Comparison of ENCODE assay signal across 8 cellular contexts in the genomic region with DNA sequence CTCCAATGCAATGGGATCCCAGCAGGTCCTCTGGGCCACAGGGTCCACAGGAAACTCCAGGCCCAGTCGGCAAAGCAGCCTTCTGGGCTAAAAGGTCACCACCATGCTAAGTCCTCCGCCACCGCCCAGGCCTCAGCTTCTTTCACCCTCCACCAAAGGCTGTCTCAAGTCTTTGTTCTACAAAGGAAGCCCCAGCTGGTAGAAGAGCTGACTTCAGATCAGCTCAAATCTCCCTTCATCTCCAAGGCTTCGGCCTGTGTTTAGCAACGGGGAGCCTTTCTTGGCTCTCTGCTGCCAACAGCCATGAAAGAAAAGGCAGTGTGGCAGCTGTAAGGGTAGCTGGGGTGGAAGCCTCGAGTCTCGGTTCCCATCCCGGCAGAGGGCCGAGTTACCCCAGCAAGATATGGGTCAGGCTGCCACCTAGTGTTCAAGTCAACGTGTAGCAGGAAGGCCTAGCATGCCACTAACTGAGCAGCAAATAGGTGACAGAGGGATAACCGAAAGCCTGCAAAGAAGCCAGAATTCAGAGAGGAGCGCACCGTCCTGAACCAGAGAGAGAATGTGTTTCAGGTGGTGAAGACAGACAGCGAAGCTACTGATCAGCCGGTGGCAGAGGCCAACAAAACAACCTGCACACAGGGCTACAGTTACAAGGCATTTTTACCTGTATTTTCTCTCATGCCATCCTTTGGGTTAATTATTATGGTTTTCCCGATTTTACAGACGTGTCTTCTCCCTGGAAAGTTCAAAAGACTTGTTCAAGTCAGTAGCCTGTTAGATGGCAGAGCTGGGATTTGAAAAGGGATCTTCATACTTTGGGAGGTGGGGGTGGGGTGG. TPM values are rescaled to one million over a fixed set of nuclear protein-coding genes. Genes with fewer than 3 reads are reported as not detected.
DNase-seq lines count a peak whose midpoint lies in the region; ATAC-seq, FAIRE-seq and TF ChIP-seq lines count a peak whose summit lies in the region.

No MANE protein-coding gene starts in this region.

- DNase-seq in CD4-positive, CD25-positive, alpha-beta regulatory T cell = peak; percentile 26 to 74 (median 61)
- DNase-seq in GM19239 (ENCODE audit: insufficient read length, low spot score) (peak; percentile 71), NCI-H82 (lab: John Stamatoyannopoulos, UW) (peak; percentile 85), endothelial cell (ENCODE audit: low spot score) (peak; percentile 77)
- peak; percentile 76 for DNase-seq in activated CD8-positive, alpha-beta T cell treated with anti-CD3 and anti-CD28 coated beads for 36 hours
- peak; percentile 32 to 72 (median 59) for DNase-seq in naive thymus-derived CD4-positive, alpha-beta T cell
- peak; percentile 65 for DNase-seq in stimulated activated naive B cell treated with anti-CD40 and anti-IgM and Interleukin-4, amounts not matched to agents 10 μg/mL and 1 μg/mL and 100 μg/mL, for 72 hours

- FAIRE-seq in GM19239 (lab: Jason Lieb, UNC) = peak; percentile 91

- peaks cover 2% of the 10 kb centered on the region for H3K4me1 ChIP-seq in CD4-positive, CD25-positive, alpha-beta regulatory T cell (ENCODE audit: control insufficient read depth, insufficient read depth, low read length, poor library complexity, severe bottlenecking)
- H3K4me1 ChIP-seq in naive thymus-derived CD4-positive, alpha-beta T cell (ENCODE audit: control insufficient read depth in 2 of 2, insufficient read depth in 2 of 2, low read length in 2 of 2) = no peaks in the 10 kb centered on the region

- H3K27me3 Mint-ChIP-seq in CD4-positive, CD25-positive, alpha-beta regulatory T cell = peaks cover 31% of the 10 kb centered on the region
- H3K27me3 Mint-ChIP-seq in activated CD8-positive, alpha-beta T cell treated with anti-CD3 and anti-CD28 coated beads for 36 hours = peaks cover 24% of the 10 kb centered on the region
- peaks cover 3% of the 10 kb centered on the region for H3K27me3 Mint-ChIP-seq in endothelial cell (ENCODE audit: unreplicated experiment)
- peaks cover 15 to 30% (median 23%) of the 10 kb centered on the region in 5 donors for H3K27me3 Mint-ChIP-seq in naive thymus-derived CD4-positive, alpha-beta T cell
- H3K27me3 Mint-ChIP-seq in stimulated activated naive B cell treated with anti-CD40 and anti-IgM and Interleukin-4, amounts not matched to agents 10 μg/mL and 1 μg/mL and 100 μg/mL, for 72 hours = peaks cover 27 to 51% of the 10 kb centered on the region in 2 donors

- peaks cover 0 to 2% (median 0%) of the 10 kb centered on the region in 7 donors for H3K9me3 Mint-ChIP-seq in CD4-positive, CD25-positive, alpha-beta regulatory T cell
- H3K9me3 Mint-ChIP-seq in activated CD8-positive, alpha-beta T cell treated with anti-CD3 and anti-CD28 coated beads for 36 hours = no peaks in the 10 kb centered on the region
- no peaks in the 10 kb centered on the region for H3K9me3 Mint-ChIP-seq in endothelial cell (ENCODE audit: unreplicated experiment)
- H3K9me3 Mint-ChIP-seq in naive thymus-derived CD4-positive, alpha-beta T cell = no peaks in the 10 kb centered on the region
- no peaks in the 10 kb centered on the region for H3K9me3 Mint-ChIP-seq in stimulated activated naive B cell treated with anti-CD40 and anti-IgM and Interleukin-4, amounts not matched to agents 10 μg/mL and 1 μg/mL and 100 μg/mL, for 72 hours

- peak; percentile 84 to 94 for ATAC-seq in CD4-positive, CD25-positive, alpha-beta regulatory T cell (ENCODE audit: low read depth in 2 of 2)
- peak; percentile 72 for ATAC-seq in HG03378 (IDR thresholded peaks at IDR 0.05; ENCODE audit: unreplicated experiment)
- peak; percentile 99 for ATAC-seq in activated CD8-positive, alpha-beta T cell treated with anti-CD3 and anti-CD28 coated beads for 36 hours
- peak; percentile 96 for ATAC-seq in naive thymus-derived CD4-positive, alpha-beta T cell
- peak; percentile 98 to 100 for ATAC-seq in stimulated activated naive B cell treated with anti-CD40 and anti-IgM and Interleukin-4, amounts not matched to agents 10 μg/mL and 1 μg/mL and 100 μg/mL, for 72 hours (replicated peaks)

- no peaks in the 10 kb centered on the region for H3K36me3 Mint-ChIP-seq in CD4-positive, CD25-positive, alpha-beta regulatory T cell
- H3K36me3 Mint-ChIP-seq in activated CD8-positive, alpha-beta T cell treated with anti-CD3 and anti-CD28 coated beads for 36 hours (ENCODE audit: low read depth) = no peaks in the 10 kb centered on the region
- H3K36me3 Mint-ChIP-seq in endothelial cell (ENCODE audit: low read depth, unreplicated experiment) = no peaks in the 10 kb centered on the region
- H3K36me3 Mint-ChIP-seq in naive thymus-derived CD4-positive, alpha-beta T cell = no peaks in the 10 kb centered on the region
- H3K36me3 Mint-ChIP-seq in stimulated activated naive B cell treated with anti-CD40 and anti-IgM and Interleukin-4, amounts not matched to agents 10 μg/mL and 1 μg/mL and 100 μg/mL, for 72 hours = no peaks in the 10 kb centered on the region

- TF ChIP-seq CTCF in activated CD8-positive, alpha-beta T cell treated with anti-CD3 and anti-CD28 coated beads for 36 hours (IDR thresholded peaks at IDR 0.05) = peak; percentile 77
- TF ChIP-seq CTCF in endothelial cell (IDR thresholded peaks at IDR 0.05; ENCODE audit: unreplicated experiment) = peak; percentile 85

- intact Hi-C loops in activated CD8-positive, alpha-beta T cell treated with anti-CD3 and anti-CD28 coated beads for 36 hours (cut with micrococcal nuclease) = loop anchor here (5.0 kb wide), 2 partner anchors 254 to 389 kb away; no protein-coding TSS in a partner anchor
- intact Hi-C loops in naive thymus-derived CD4-positive, alpha-beta T cell (cut with micrococcal nuclease) = loop anchor here (1.0 to 5.0 kb wide), 7 partner anchors 17 to 389 kb away; no protein-coding TSS in a partner anchor

- peaks cover 18% of the 10 kb centered on the region for H3K27me3 ChIP-seq in CD4-positive, CD25-positive, alpha-beta regulatory T cell (ENCODE audit: control insufficient read depth, insufficient read depth, low read length)
- no peaks in the 10 kb centered on the region for H3K27me3 ChIP-seq in naive thymus-derived CD4-positive, alpha-beta T cell (ENCODE audit: control insufficient read depth in 2 of 2, insufficient read depth in 2 of 2, low read length in 2 of 2)

- no peaks in the 10 kb centered on the region for H3K36me3 ChIP-seq in CD4-positive, CD25-positive, alpha-beta regulatory T cell (ENCODE audit: control insufficient read depth, insufficient read depth, low read length)
- no peaks in the 10 kb centered on the region for H3K36me3 ChIP-seq in naive thymus-derived CD4-positive, alpha-beta T cell (ENCODE audit: control insufficient read depth in 2 of 3, insufficient read depth in 3 of 3, low read length in 3 of 3)

- H3K27ac ChIP-seq in CD4-positive, CD25-positive, alpha-beta regulatory T cell (ENCODE audit: insufficient read depth, low read length, poor library complexity, severe bottlenecking) = no peak overlapping the region
- no peak overlapping the region for H3K27ac ChIP-seq in naive thymus-derived CD4-positive, alpha-beta T cell (ENCODE audit: low read depth, low read length)

- no peaks in the 10 kb centered on the region for H3K9me3 ChIP-seq in CD4-positive, CD25-positive, alpha-beta regulatory T cell (ENCODE audit: control insufficient read depth in 2 of 2, low read length in 2 of 2)
- H3K9me3 ChIP-seq in naive thymus-derived CD4-positive, alpha-beta T cell (ENCODE audit: control insufficient read depth in 2 of 3, low read length in 3 of 3) = no peaks in the 10 kb centered on the region

- peaks cover 0 to 8% (median 2%) of the 10 kb centered on the region in 4 donors for H3K4me1 Mint-ChIP-seq in CD4-positive, CD25-positive, alpha-beta regulatory T cell
- no peaks in the 10 kb centered on the region for H3K4me1 Mint-ChIP-seq in activated CD8-positive, alpha-beta T cell treated with anti-CD3 and anti-CD28 coated beads for 36 hours (ENCODE audit: low read depth)
- no peaks in the 10 kb centered on the region for H3K4me1 Mint-ChIP-seq in endothelial cell (ENCODE audit: unreplicated experiment)
- H3K4me1 Mint-ChIP-seq in naive thymus-derived CD4-positive, alpha-beta T cell = peaks cover 0 to 8% (median 0%) of the 10 kb centered on the region in 7 donors
- H3K4me1 Mint-ChIP-seq in stimulated activated naive B cell treated with anti-CD40 and anti-IgM and Interleukin-4, amounts not matched to agents 10 μg/mL and 1 μg/mL and 100 μg/mL, for 72 hours = peaks cover 0 to 1% of the 10 kb centered on the region in 2 donors

- no peak overlapping the region for H3K4me3 Mint-ChIP-seq in CD4-positive, CD25-positive, alpha-beta regulatory T cell
- no peak overlapping the region for H3K4me3 Mint-ChIP-seq in activated CD8-positive, alpha-beta T cell treated with anti-CD3 and anti-CD28 coated beads for 36 hours
- no peak overlapping the region for H3K4me3 Mint-ChIP-seq in endothelial cell (ENCODE audit: unreplicated experiment)
- no peak overlapping the region for H3K4me3 Mint-ChIP-seq in naive thymus-derived CD4-positive, alpha-beta T cell
- no peak overlapping the region for H3K4me3 Mint-ChIP-seq in stimulated activated naive B cell treated with anti-CD40 and anti-IgM and Interleukin-4, amounts not matched to agents 10 μg/mL and 1 μg/mL and 100 μg/mL, for 72 hours

- H3K27ac Mint-ChIP-seq in CD4-positive, CD25-positive, alpha-beta regulatory T cell = no peak overlapping the region
- no peak overlapping the region for H3K27ac Mint-ChIP-seq in activated CD8-positive, alpha-beta T cell treated with anti-CD3 and anti-CD28 coated beads for 36 hours
- no peak overlapping the region for H3K27ac Mint-ChIP-seq in endothelial cell (ENCODE audit: unreplicated experiment)
- H3K27ac Mint-ChIP-seq in naive thymus-derived CD4-positive, alpha-beta T cell = peak overlapping the region in 4 of 9 donors; percentile 42 to 72 (median 46)
- no peak overlapping the region for H3K27ac Mint-ChIP-seq in stimulated activated naive B cell treated with anti-CD40 and anti-IgM and Interleukin-4, amounts not matched to agents 10 μg/mL and 1 μg/mL and 100 μg/mL, for 72 hours

- POLR2A ChIA-PET in activated CD8-positive, alpha-beta T cell treated with anti-CD3 and anti-CD28 coated beads for 36 hours (lab: Charles Lee) = no interaction called here
- POLR2A ChIA-PET in naive thymus-derived CD4-positive, alpha-beta T cell (lab: Charles Lee) = no interaction called here

- CTCF ChIA-PET in activated CD8-positive, alpha-beta T cell treated with anti-CD3 and anti-CD28 coated beads for 36 hours (lab: Charles Lee) = interaction anchor here (0.6 to 3.0 kb wide), 32 partner anchors 8 to 393 kb away, joined by 3 to 38 read pairs (median 4); no protein-coding TSS in a partner anchor
- CTCF ChIA-PET in naive thymus-derived CD4-positive, alpha-beta T cell (lab: Charles Lee) = interaction anchor here (0.7 to 3.2 kb wide), 5 partner anchors 14 to 364 kb away, joined by 3 to 27 read pairs (median 3); no protein-coding TSS in a partner anchor

- no peak overlapping the region for H3K4me3 ChIP-seq in CD4-positive, CD25-positive, alpha-beta regulatory T cell (ENCODE audit: low read depth, low read length)
- H3K4me3 ChIP-seq in naive thymus-derived CD4-positive, alpha-beta T cell (ENCODE audit: low read length) = no peak overlapping the region

RNA-seq across cellular contexts. Expression of a gene that starts 26.8 kb away (rescaled TPM):
- not detected for total RNA-seq in CD4-positive, CD25-positive, alpha-beta regulatory T cell
- polyA plus RNA-seq in CD4-positive, CD25-positive, alpha-beta regulatory T cell = not detected
- total RNA-seq in activated CD8-positive, alpha-beta T cell treated with anti-CD3 and anti-CD28 coated beads for 36 hours = not detected
- total RNA-seq in endothelial cell (ENCODE audit: unreplicated experiment) = not detected
- not detected for total RNA-seq in naive thymus-derived CD4-positive, alpha-beta T cell
- not detected for polyA plus RNA-seq in naive thymus-derived CD4-positive, alpha-beta T cell
